Comparison of ENCODE assay signal across 22 cellular contexts in genomic region chr14:54597795-54598443, GRCh38. TPM values are rescaled to one million over a fixed set of nuclear protein-coding genes. Genes with fewer than 3 reads are reported as not detected.
DNase-seq lines count a peak whose midpoint lies in the region; ATAC-seq, FAIRE-seq and TF ChIP-seq lines count a peak whose summit lies in the region.
"Had no signal": no experiment of that assay in that cellular context is flagged by ENCODE, and none has a peak within 500 bp of the region (broad histone marks: within the 10 kb centered on the region; RNA-seq: fewer than 3 reads in every experiment).

No MANE protein-coding gene starts in this region.

- H3K27me3 ChIP-seq in MG63 (no peaks in the 10 kb centered on the region), astrocyte (ENCODE audit: insufficient read depth, low read length) (no peaks in the 10 kb centered on the region), mesendoderm (ENCODE audit: insufficient read depth, low read length, poor library complexity) (no peaks in the 10 kb centered on the region), tibial nerve (no peaks in the 10 kb centered on the region)
- H3K27me3 ChIP-seq: ascending aorta, esophagus muscularis mucosa, uterus had no signal

- H3K4me3 Mint-ChIP-seq in CD14-positive monocyte (no peak overlapping the region), astrocyte (ENCODE audit: unreplicated experiment) (no peak overlapping the region)
- H3K4me3 Mint-ChIP-seq in activated T-cell treated with anti-CD3 and anti-CD28 coated beads, Interleukin-2, amount 50 U/mL, for 72 hours, result no peak overlapping the region
- H3K4me3 Mint-ChIP-seq: activated B cell treated with CpG ODN at 0.5 μM for 24 hours had no signal

- H4K5ac ChIP-seq in mesendoderm (ENCODE audit: low read length), result no peak overlapping the region

- H2BK120ac ChIP-seq in mesendoderm (ENCODE audit: low read depth, low read length), result no peak overlapping the region

- H3K9me3 ChIP-seq in MG63, result no peaks in the 10 kb centered on the region
- H3K9me3 ChIP-seq in astrocyte (ENCODE audit: insufficient read depth, low read depth, low read length), result no peaks in the 10 kb centered on the region
- H3K9me3 ChIP-seq in tibial nerve, result no peaks in the 10 kb centered on the region
- H3K9me3 ChIP-seq: ascending aorta, esophagus muscularis mucosa, HAP-1, uterus had no signal

- H3K9ac ChIP-seq in astrocyte (ENCODE audit: low read length) (no peak overlapping the region), mesendoderm (ENCODE audit: low read length) (no peak overlapping the region)

- peak overlapping the region in 4 of 7 donors; percentile 16 to 55 (median 44) for H3K27ac Mint-ChIP-seq in CD14-positive monocyte
- peak overlapping the region; percentile 0 for H3K27ac Mint-ChIP-seq in astrocyte (ENCODE audit: unreplicated experiment)
- no peak overlapping the region for H3K27ac Mint-ChIP-seq in activated T-cell treated with anti-CD3 and anti-CD28 coated beads, Interleukin-2, amount 50 U/mL, for 72 hours
- H3K27ac Mint-ChIP-seq: activated B cell treated with CpG ODN at 0.5 μM for 24 hours had no signal

- no peak for ATAC-seq in activated T-cell treated with anti-CD3 and anti-CD28 coated beads, Interleukin-2, amount 50 U/mL, for 72 hours (replicated peaks in 1 of 2)
- ATAC-seq: left cardiac atrium had no signal

- no peaks in the 10 kb centered on the region for H3K36me3 Mint-ChIP-seq in CD14-positive monocyte
- peaks cover 3% of the 10 kb centered on the region for H3K36me3 Mint-ChIP-seq in astrocyte (ENCODE audit: low read depth, unreplicated experiment)
- H3K36me3 Mint-ChIP-seq in activated T-cell treated with anti-CD3 and anti-CD28 coated beads, Interleukin-2, amount 50 U/mL, for 72 hours (ENCODE audit: insufficient read depth in 2 of 2), result no peaks in the 10 kb centered on the region

- no peak overlapping the region for H3K23ac ChIP-seq in mesendoderm (ENCODE audit: low read length)

- H3K4me2 ChIP-seq in astrocyte (ENCODE audit: low read length) (no peak overlapping the region), mesendoderm (ENCODE audit: low read length) (no peak overlapping the region)
- H3K4me2 ChIP-seq: PC-9 had no signal

- FAIRE-seq in astrocyte (lab: Jason Lieb, UNC), result peak; percentile 23

- H3K9me3 Mint-ChIP-seq in CD14-positive monocyte (no peaks in the 10 kb centered on the region), astrocyte (ENCODE audit: unreplicated experiment) (no peaks in the 10 kb centered on the region)
- H3K9me3 Mint-ChIP-seq in activated T-cell treated with anti-CD3 and anti-CD28 coated beads, Interleukin-2, amount 50 U/mL, for 72 hours, result no peaks in the 10 kb centered on the region
- H3K9me3 Mint-ChIP-seq: activated B cell treated with CpG ODN at 0.5 μM for 24 hours had no signal

- peaks cover 74% of the 10 kb centered on the region for H3K79me2 ChIP-seq in astrocyte (ENCODE audit: insufficient read depth, low read length)
- H3K79me2 ChIP-seq in mesendoderm (ENCODE audit: control insufficient read depth, insufficient read depth, low read length), result no peaks in the 10 kb centered on the region

- DNase-seq in CD14-positive monocyte (ENCODE audit: low spot score) (no peak), MG63 (peak; percentile 44), astrocyte (ENCODE audit: low read depth) (peak; percentile 42), mesendoderm (peak; percentile 48), caudate nucleus (lab: John Stamatoyannopoulos, UW) (no peak), tibial nerve (ENCODE audit: low spot score in 2 of 2) (no peak)
- DNase-seq in activated T-cell treated with anti-CD3 and anti-CD28 coated beads, Interleukin-2, amount 50 U/mL, for 72 hours, result no peak
- no peak for DNase-seq in stimulated activated CD4-positive, alpha-beta T cell treated with anti-CD3 and anti-CD28 coated beads, Interleukin-2, amount 100 ng/mL, for 48 hours
- DNase-seq: activated B cell treated with CpG ODN at 0.5 μM for 24 hours; activated gamma-delta T cell; hypothalamus; left cardiac atrium; NCI-H1694; NCI-H510A treated with DMSO at 0.1 percent for 48 hours; PC-9; stimulated activated CD4-positive, alpha-beta T cell treated with anti-CD3 and anti-CD28 coated beads, Interleukin-12 subunit alpha, Interleukin-12 subunit beta, amount 100 ng/mL, for 4 hours; stimulated activated naive CD4-positive, alpha-beta T cell treated with Interleukin-2 at 50 U/mL for 16 hours; SW 1271; uterus had no signal

- H3K36me3 ChIP-seq in MG63 (no peaks in the 10 kb centered on the region), astrocyte (ENCODE audit: insufficient read depth, low read length) (no peaks in the 10 kb centered on the region), mesendoderm (ENCODE audit: control insufficient read depth, insufficient read depth, low read length) (no peaks in the 10 kb centered on the region), tibial nerve (no peaks in the 10 kb centered on the region)
- H3K36me3 ChIP-seq: ascending aorta, esophagus muscularis mucosa, HAP-1, uterus had no signal

- H3K4me1 ChIP-seq in astrocyte (ENCODE audit: insufficient read depth, low read length) (peaks cover 16% of the 10 kb centered on the region), mesendoderm (ENCODE audit: control insufficient read depth, low read depth, low read length) (no peaks in the 10 kb centered on the region), tibial nerve (peaks cover 0 to 29% (median 7%) of the 10 kb centered on the region in 4 donors)
- H3K4me1 ChIP-seq: HAP-1, uterus had no signal

- peaks cover 2% of the 10 kb centered on the region for H3K79me1 ChIP-seq in mesendoderm (ENCODE audit: low read length)

- no peak overlapping the region for H3K18ac ChIP-seq in mesendoderm (ENCODE audit: low read length)

- no peak overlapping the region for H3K56ac ChIP-seq in mesendoderm (ENCODE audit: low read length)

- peaks cover 35% of the 10 kb centered on the region for H4K20me1 ChIP-seq in astrocyte (ENCODE audit: insufficient read depth, low read length)

- TF ChIP-seq CTCF in CD14-positive monocyte (IDR thresholded peaks at IDR 0.05) (no peak), astrocyte (IDR thresholded peaks at IDR 0.05; ENCODE audit: insufficient read depth, low read depth, low read length) (no peak), tibial nerve (IDR thresholded peaks at IDR 0.05) (no peak)

- no peak overlapping the region for H2BK15ac ChIP-seq in mesendoderm (replicated peaks; ENCODE audit: low read depth)

- no peak overlapping the region for H3K27ac ChIP-seq in astrocyte (ENCODE audit: low read depth, low read length)
- no peak overlapping the region for H3K27ac ChIP-seq in mesendoderm (ENCODE audit: low read depth, low read length)
- H3K27ac ChIP-seq in caudate nucleus (ENCODE audit: low read depth, low read length), result no peak overlapping the region
- H3K27ac ChIP-seq in tibial nerve, result no peak overlapping the region
- H3K27ac ChIP-seq: ascending aorta, esophagus muscularis mucosa, PC-9, uterus had no signal

- intact Hi-C loops in CD14-positive monocyte (cut with micrococcal nuclease), result no loop called here

- no peak overlapping the region for H3K4me3 ChIP-seq in MG63
- no peak overlapping the region for H3K4me3 ChIP-seq in astrocyte (ENCODE audit: insufficient read depth, low read depth, low read length)
- H3K4me3 ChIP-seq in mesendoderm (ENCODE audit: low read length), result no peak overlapping the region
- H3K4me3 ChIP-seq in tibial nerve, result no peak overlapping the region
- H3K4me3 ChIP-seq: ascending aorta, esophagus muscularis mucosa, HAP-1, PC-9, uterus had no signal

- H3K4ac ChIP-seq in mesendoderm (ENCODE audit: low read depth, low read length), result no peak overlapping the region

- no peak for TF ChIP-seq POLR2A in tibial nerve (IDR thresholded peaks at IDR 0.05)

- no peak overlapping the region for H2AFZ ChIP-seq in astrocyte (ENCODE audit: low read depth, low read length)
- H2AFZ ChIP-seq: PC-9 had no signal

- no CpG with 5 or more reads among the region's 5 CpGs for WGBS in mesendoderm (ENCODE audit: extremely low coverage, insufficient coverage, low lambda C conversion rate)
- 90 to 92% methylated on average over 5 of the region's 5 CpGs for WGBS in tibial nerve, 2 donors

- H2AK5ac ChIP-seq in mesendoderm (ENCODE audit: low read length), result no peak overlapping the region

- no peak overlapping the region for H4K8ac ChIP-seq in mesendoderm (ENCODE audit: low read depth, low read length)

- H3K4me1 Mint-ChIP-seq in CD14-positive monocyte (peaks cover 7% of the 10 kb centered on the region), astrocyte (ENCODE audit: low read depth, unreplicated experiment) (peaks cover 60% of the 10 kb centered on the region)
- peaks cover 15% of the 10 kb centered on the region for H3K4me1 Mint-ChIP-seq in activated T-cell treated with anti-CD3 and anti-CD28 coated beads, Interleukin-2, amount 50 U/mL, for 72 hours (ENCODE audit: low read depth)

- H3K27me3 Mint-ChIP-seq in CD14-positive monocyte (ENCODE audit: low read depth in 3 of 3) (peaks cover 0 to 9% (median 2%) of the 10 kb centered on the region in 3 donors), astrocyte (ENCODE audit: low read depth, unreplicated experiment) (no peaks in the 10 kb centered on the region)
- H3K27me3 Mint-ChIP-seq in activated T-cell treated with anti-CD3 and anti-CD28 coated beads, Interleukin-2, amount 50 U/mL, for 72 hours (ENCODE audit: low read depth), result no peaks in the 10 kb centered on the region
- H3K27me3 Mint-ChIP-seq: activated B cell treated with CpG ODN at 0.5 μM for 24 hours had no signal

- no peak overlapping the region for H2BK5ac ChIP-seq in mesendoderm (ENCODE audit: low read length)

- TF ChIP-seq EP300 in tibial nerve (IDR thresholded peaks at IDR 0.05), result no peak

RNA-seq across cellular contexts. Expression of gene SAMD4A, which starts 31.0 kb away (rescaled TPM):
- 1 to 10 TPM; 4.2 to 8.6 TPM for polyA plus RNA-seq in CD14-positive monocyte
- total RNA-seq in MG63 (2014; rRNA removed; shearing (Covaris generic); ENCODE audit: low replicate concordance), result 6.0 and 8.7 TPM in 2 replicates
- total RNA-seq in astrocyte, result 68.2 and 69.0 TPM in 2 replicates
- polyA plus RNA-seq in mesendoderm (2013, experiment 1 of 2), result 20.2 TPM
- 20.1 TPM for polyA plus RNA-seq in mesendoderm (2013, experiment 2 of 2)
- total RNA-seq in activated T-cell treated with anti-CD3 and anti-CD28 coated beads, Interleukin-2, amount 50 U/mL, for 72 hours, result 10 to 100 TPM in 1 of 2 donors, 1 to 10 TPM in 1; 8.2 to 10.1 TPM
- 10 to 100 TPM; 39.8 to 53.3 (median 48.0) TPM for total RNA-seq in tibial nerve

Comparison
In these comparisons a context has a peak if more than half of its experiments do, and no peak if none do; other contexts are left out.
1. DNase-seq: peak in MG63 (single experiment), astrocyte (single experiment) and mesendoderm (single experiment); none in CD14-positive monocyte (single experiment), activated T-cell treated with anti-CD3 and anti-CD28 coated beads, Interleukin-2, amount 50 U/mL, for 72 hours (0 of 2), caudate nucleus (0 of 61), tibial nerve (0 of 2) and stimulated activated CD4-positive, alpha-beta T cell treated with anti-CD3 and anti-CD28 coated beads, Interleukin-2, amount 100 ng/mL, for 48 hours (0 of 2).